31 cellular contexts compared by ENCODE assay signal in genomic region chr17:62381561-62381960, GRCh38. TPM values are rescaled to one million over a fixed set of nuclear protein-coding genes. Genes with fewer than 3 reads are reported as not detected.
"Had no signal": no experiment of that assay in that cellular context is flagged by ENCODE, and none has a peak within 500 bp of the region (broad histone marks: within the 10 kb centered on the region; RNA-seq: fewer than 3 reads in every experiment).

No MANE protein-coding gene starts in this region.

- H3K4me3 ChIP-seq: ascending aorta, breast epithelium had no signal

- DNase-seq: activated B cell treated with CpG ODN at 0.5 μM for 24 hours; activated CD4-positive, alpha-beta memory T cell treated with anti-CD3 and anti-CD28 coated beads for 36 hours; activated CD4-positive, alpha-beta T cell treated with anti-CD3 and anti-CD28 coated beads for 4 hours; activated CD4-positive, alpha-beta T cell treated with anti-CD3 and anti-CD28 coated beads, Interleukin-2, amount 10 ng/mL, durations not matched to agents 24 days and 14 days; activated CD4-positive, alpha-beta T cell treated with anti-CD3 and anti-CD28 coated beads, Interleukin-2, amount 50 U/mL, for 1 hour; activated CD4-positive, alpha-beta T cell treated with anti-CD3 and anti-CD28 coated beads, Interleukin-2, amount 50 U/mL, for 4 hours; activated CD4-positive, CD25-positive, alpha-beta regulatory T cell treated with anti-CD3 and anti-CD28 coated beads, Interleukin-2, amount 50 U/mL, for 72 hours; activated CD8-positive, alpha-beta memory T cell treated with anti-CD3 and anti-CD28 coated beads, Interleukin-2, amount 50 U/mL, for 4 hours; activated CD8-positive, alpha-beta T cell treated with anti-CD3 and anti-CD28 coated beads for 36 hours; activated effector memory CD4-positive, alpha-beta T cell treated with Interleukin-2 at 50 U/mL for 16 hours; activated gamma-delta T cell; activated naive CD4-positive, alpha-beta T cell treated with anti-CD3 and anti-CD28 coated beads, Interleukin-2, amount 10 ng/mL, durations not matched to agents 7 days and 5 days; activated naive CD4-positive, alpha-beta T cell treated with Interleukin-2 at 50 U/mL for 16 hours; activated naive CD8-positive, alpha-beta T cell treated with anti-CD3 and anti-CD28 coated beads, Interleukin-2, amount 10 ng/mL, durations not matched to agents 7 days and 5 days; activated naive CD8-positive, alpha-beta T cell treated with anti-CD3 and anti-CD28 coated beads, Interleukin-2, amount 50 U/mL, for 24 hours; activated T-cell treated with anti-CD3 and anti-CD28 coated beads for 4 hours; activated T-cell treated with anti-CD3 and anti-CD28 coated beads, Interleukin-2, amount 50 U/mL, for 24 hours; activated T-cell treated with anti-CD3 and anti-CD28 coated beads, Interleukin-2, amount 50 U/mL, for 48 hours; amygdala; anterior cingulate cortex; central memory CD4-positive, alpha-beta T cell; T-helper 1 cell; T-helper 2 cell; T-helper 9 cell had no signal

- H3K9me3 ChIP-seq: ascending aorta, breast epithelium had no signal

- FAIRE-seq: TTC549 had no signal

- ATAC-seq: activated CD8-positive, alpha-beta T cell treated with anti-CD3 and anti-CD28 coated beads for 36 hours; activated naive CD8-positive, alpha-beta T cell treated with anti-CD3 and anti-CD28 coated beads, Interleukin-2, amount 50 U/mL, for 24 hours had no signal

- H3K4me1 ChIP-seq: ascending aorta, breast epithelium had no signal

- H3K27ac ChIP-seq: ascending aorta, breast epithelium, VCaP had no signal

- H3K36me3 ChIP-seq: ascending aorta, breast epithelium had no signal

- H3K27me3 ChIP-seq: ascending aorta, breast epithelium had no signal

RNA-seq across cellular contexts. Expression of gene EFCAB3, which starts 1.2 kb away (rescaled TPM):
- total RNA-seq: activated B cell treated with CpG ODN at 0.5 μM for 24 hours; activated CD4-positive, alpha-beta memory T cell treated with anti-CD3 and anti-CD28 coated beads for 36 hours; activated CD4-positive, alpha-beta T cell treated with anti-CD3 and anti-CD28 coated beads, Interleukin-2, amount 10 ng/mL, durations not matched to agents 24 days and 14 days; activated CD8-positive, alpha-beta memory T cell treated with anti-CD3 and anti-CD28 coated beads for 36 hours; activated CD8-positive, alpha-beta T cell treated with anti-CD3 and anti-CD28 coated beads for 36 hours; activated naive CD8-positive, alpha-beta T cell treated with anti-CD3 and anti-CD28 coated beads, Interleukin-2, amount 10 ng/mL, durations not matched to agents 7 days and 5 days; ascending aorta; breast epithelium; cardiac septum had no signal
- polyA plus RNA-seq: adipose tissue had no signal
